8 cellular contexts compared by ENCODE assay signal in the genomic region with DNA sequence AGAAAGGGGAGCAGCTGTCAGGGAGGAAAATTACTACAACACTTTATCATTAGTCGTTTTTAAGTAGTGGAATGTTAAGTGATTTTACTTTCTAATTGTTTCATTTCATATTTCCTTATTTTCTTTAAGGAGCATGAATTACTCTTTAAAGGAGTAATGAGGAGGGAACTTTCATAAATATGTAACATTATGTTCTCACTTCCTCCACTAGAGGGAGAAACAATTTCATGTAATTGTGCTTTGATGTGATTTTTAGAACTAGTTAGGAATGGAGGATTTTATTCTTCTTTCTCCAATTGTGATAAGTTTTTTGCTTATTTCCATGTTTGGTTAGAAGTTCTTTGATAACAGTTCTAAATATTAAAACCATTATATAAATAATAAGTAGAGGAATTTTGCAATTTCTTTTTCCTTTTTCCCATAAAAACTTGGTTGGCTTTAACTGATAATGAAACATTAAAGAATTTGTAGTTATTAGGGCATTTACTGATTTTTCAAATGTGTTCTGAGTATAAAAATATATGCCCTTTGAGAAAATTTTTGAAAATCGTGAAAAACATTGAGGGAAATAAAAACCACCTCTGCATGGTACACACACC. TPM values are rescaled to one million over a fixed set of nuclear protein-coding genes. Genes with fewer than 3 reads are reported as not detected.
A peak's percentile ranks its signal among the peaks of the same experiment; 100 is the strongest.
DNase-seq lines count a peak whose midpoint lies in the region; ATAC-seq and TF ChIP-seq lines count a peak whose summit lies in the region.

No MANE protein-coding gene starts in this region.

- no peak overlapping the region for H3K4me3 ChIP-seq in BJ (ENCODE audit: low read depth, low read length)

- ATAC-seq in GM19351 (IDR thresholded peaks at IDR 0.05; ENCODE audit: unreplicated experiment), result peak; percentile 63

- intact Hi-C loops in activated T-helper 1 cell treated with anti-CD3 and anti-CD28 coated beads, Interleukin-12 subunit alpha, Interleukin-12 subunit beta, Interleukin-2, Interleukin-4 antibody, amounts not matched to agents 30 ng/mL and 10 ng/mL and 1 ng/mL, durations not matched to agents 14 hours and 24 hours and 36 hours (cut with micrococcal nuclease), result loop anchor here (1.0 kb wide), 2 partner anchors 36 to 108 kb away; a partner anchor contains a TSS

- POLR2A ChIA-PET in BJ (lab: Charles Lee), result no interaction called here

- peak; percentile 45 for TF ChIP-seq CTCF in BJ (IDR thresholded peaks at IDR 0.05; ENCODE audit: insufficient read depth, low read depth, low read length)

- H3K27ac Mint-ChIP-seq in activated T-helper 1 cell treated with anti-CD3 and anti-CD28 coated beads, Interleukin-12 subunit alpha, Interleukin-12 subunit beta, Interleukin-2, Interleukin-4 antibody, amounts not matched to agents 30 ng/mL and 10 ng/mL and 1 ng/mL, durations not matched to agents 14 hours and 24 hours and 36 hours, result no peak overlapping the region

- DNase-seq in BJ (ENCODE audit: low read depth) (no peak), NCI-H1417 (lab: John Stamatoyannopoulos, UW) (peak in 2 of 3 experiments; percentile 22 to 56), myocyte (ENCODE audit: low read depth) (peak; percentile 58), ecto neural progenitor cell (ENCODE audit: low spot score) (no peak)
- peak; percentile 15 for DNase-seq in central memory CD4-positive, alpha-beta T cell
- DNase-seq in activated T-helper 1 cell treated with anti-CD3 and anti-CD28 coated beads, Interleukin-12 subunit alpha, Interleukin-12 subunit beta, Interleukin-2, Interleukin-4 antibody, amounts not matched to agents 30 ng/mL and 10 ng/mL and 1 ng/mL, durations not matched to agents 14 hours and 24 hours and 36 hours (ENCODE audit: low spot score), result no peak
- no peak for DNase-seq in NK-92 treated with Interleukin-12 subunit alpha and Interleukin-12 subunit beta, amount 100 ng/mL, for 24 hours (lab: John Stamatoyannopoulos, UW)

- no peak overlapping the region for H3K4me3 Mint-ChIP-seq in activated T-helper 1 cell treated with anti-CD3 and anti-CD28 coated beads, Interleukin-12 subunit alpha, Interleukin-12 subunit beta, Interleukin-2, Interleukin-4 antibody, amounts not matched to agents 30 ng/mL and 10 ng/mL and 1 ng/mL, durations not matched to agents 14 hours and 24 hours and 36 hours

- CTCF ChIA-PET in BJ (lab: Yijun Ruan, JAX), result interaction anchor here (0.9 to 1.7 kb wide), 8 partner anchors 9 to 108 kb away, joined by 3 to 10 read pairs (median 3); a partner anchor contains a TSS

- no peaks in the 10 kb centered on the region for H3K27me3 ChIP-seq in BJ (ENCODE audit: control insufficient read depth, insufficient read depth, low read length)

- peaks cover 2% of the 10 kb centered on the region; the same call in 1 of the 2 replicates for H3K36me3 ChIP-seq in BJ (ENCODE audit: control insufficient read depth, insufficient read depth, low read length)

- no peaks in the 10 kb centered on the region for H3K9me3 Mint-ChIP-seq in activated T-helper 1 cell treated with anti-CD3 and anti-CD28 coated beads, Interleukin-12 subunit alpha, Interleukin-12 subunit beta, Interleukin-2, Interleukin-4 antibody, amounts not matched to agents 30 ng/mL and 10 ng/mL and 1 ng/mL, durations not matched to agents 14 hours and 24 hours and 36 hours

- H3K4me1 Mint-ChIP-seq in activated T-helper 1 cell treated with anti-CD3 and anti-CD28 coated beads, Interleukin-12 subunit alpha, Interleukin-12 subunit beta, Interleukin-2, Interleukin-4 antibody, amounts not matched to agents 30 ng/mL and 10 ng/mL and 1 ng/mL, durations not matched to agents 14 hours and 24 hours and 36 hours (ENCODE audit: low read depth), result no peaks in the 10 kb centered on the region

- H3K27me3 Mint-ChIP-seq in activated T-helper 1 cell treated with anti-CD3 and anti-CD28 coated beads, Interleukin-12 subunit alpha, Interleukin-12 subunit beta, Interleukin-2, Interleukin-4 antibody, amounts not matched to agents 30 ng/mL and 10 ng/mL and 1 ng/mL, durations not matched to agents 14 hours and 24 hours and 36 hours (ENCODE audit: insufficient read depth), result no peaks in the 10 kb centered on the region

- H3K36me3 Mint-ChIP-seq in activated T-helper 1 cell treated with anti-CD3 and anti-CD28 coated beads, Interleukin-12 subunit alpha, Interleukin-12 subunit beta, Interleukin-2, Interleukin-4 antibody, amounts not matched to agents 30 ng/mL and 10 ng/mL and 1 ng/mL, durations not matched to agents 14 hours and 24 hours and 36 hours (ENCODE audit: low read depth), result peaks cover 21% of the 10 kb centered on the region

RNA-seq across cellular contexts. Expression of a gene that starts 25.6 kb away (rescaled TPM):
- polyA plus RNA-seq in BJ (2011; rRNA removed), result 4.5 and 9.7 TPM in 2 replicates
- 4.0 and 4.1 TPM in 2 replicates for polyA minus RNA-seq in BJ (2011; rRNA and poly(A)+ RNA removed)
- 10.0 and 11.3 TPM in 2 replicates for total RNA-seq in myocyte
- 8.0 TPM for polyA plus RNA-seq in myocyte (2012)
- total RNA-seq in activated T-helper 1 cell treated with anti-CD3 and anti-CD28 coated beads, Interleukin-12 subunit alpha, Interleukin-12 subunit beta, Interleukin-2, Interleukin-4 antibody, amounts not matched to agents 30 ng/mL and 10 ng/mL and 1 ng/mL, durations not matched to agents 14 hours and 24 hours and 36 hours, result 35.2 and 41.1 TPM in 2 replicates

RNA-seq across cellular contexts. Expression of a gene that starts 35.4 kb away (rescaled TPM):
- 307 and 428 TPM in 2 replicates for polyA plus RNA-seq in BJ (2011; rRNA removed)
- 144 and 184 TPM in 2 replicates for polyA minus RNA-seq in BJ (2011; rRNA and poly(A)+ RNA removed)
- total RNA-seq in myocyte, result 47.0 and 48.0 TPM in 2 replicates
- 286 TPM for polyA plus RNA-seq in myocyte (2012)
- 85.7 and 91.8 TPM in 2 replicates for total RNA-seq in activated T-helper 1 cell treated with anti-CD3 and anti-CD28 coated beads, Interleukin-12 subunit alpha, Interleukin-12 subunit beta, Interleukin-2, Interleukin-4 antibody, amounts not matched to agents 30 ng/mL and 10 ng/mL and 1 ng/mL, durations not matched to agents 14 hours and 24 hours and 36 hours

Comparison
In these comparisons a context has a peak if more than half of its experiments do, and no peak if none do; other contexts are left out.
1. DNase-seq: peak in NCI-H1417 (2 of 3), central memory CD4-positive, alpha-beta T cell (single experiment) and myocyte (single experiment); none in BJ (single experiment), activated T-helper 1 cell treated with anti-CD3 and anti-CD28 coated beads, Interleukin-12 subunit alpha, Interleukin-12 subunit beta, Interleukin-2, Interleukin-4 antibody, amounts not matched to agents 30 ng/mL and 10 ng/mL and 1 ng/mL, durations not matched to agents 14 hours and 24 hours and 36 hours (single experiment), NK-92 treated with Interleukin-12 subunit alpha and Interleukin-12 subunit beta, amount 100 ng/mL, for 24 hours (single experiment) and ecto neural progenitor cell (single experiment).